9 cellular contexts compared by ENCODE assay signal in the genomic region with DNA sequence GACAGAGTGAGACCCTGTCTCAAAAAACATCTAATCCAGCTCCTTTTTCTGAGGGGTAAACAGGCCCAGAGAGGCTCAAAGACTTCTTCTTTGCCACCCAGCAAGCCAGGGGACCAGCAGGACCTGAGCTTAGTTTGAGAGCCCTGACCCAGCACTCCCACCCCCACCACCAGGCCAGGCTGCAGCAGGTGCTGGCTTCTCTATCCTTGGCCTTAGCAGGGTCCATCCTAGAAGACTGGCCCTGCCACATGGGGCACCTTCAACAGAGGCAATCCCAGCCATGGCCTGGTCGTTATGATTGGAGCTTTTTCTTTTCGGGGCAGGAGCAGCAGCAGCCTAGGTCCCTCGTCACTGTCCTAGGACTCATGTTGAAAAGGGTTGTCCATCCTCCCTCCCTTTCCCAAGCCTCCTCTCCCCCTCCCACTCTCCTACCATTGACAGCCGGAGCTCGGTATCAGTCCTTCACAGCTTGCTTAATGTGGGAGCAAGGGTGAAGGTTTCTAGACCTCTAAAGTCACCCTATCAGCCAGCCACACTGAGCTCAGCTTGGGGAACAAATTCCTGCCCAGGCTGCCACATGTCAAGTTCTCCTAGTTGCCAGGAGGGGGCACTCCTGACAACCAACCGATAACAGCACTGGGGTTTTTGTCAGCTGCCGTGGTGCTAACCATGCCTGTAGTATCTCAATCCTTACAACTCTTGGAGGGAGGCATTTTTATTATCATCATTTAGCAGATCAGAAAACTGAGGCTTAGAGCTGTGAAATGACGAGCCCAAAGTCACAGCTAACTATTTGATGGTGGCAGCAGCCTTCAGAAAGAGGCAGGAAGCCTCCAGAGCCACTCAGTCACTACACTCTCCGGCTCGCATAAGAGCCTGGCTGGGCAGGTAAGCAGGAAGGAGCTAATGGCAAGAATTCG. TPM values are rescaled to one million over a fixed set of nuclear protein-coding genes. Genes with fewer than 3 reads are reported as not detected.
DNase-seq lines count a peak whose midpoint lies in the region; ATAC-seq and TF ChIP-seq lines count a peak whose summit lies in the region.
"Had no signal": no experiment of that assay in that cellular context is flagged by ENCODE, and none has a peak within 500 bp of the region (broad histone marks: within the 10 kb centered on the region; RNA-seq: fewer than 3 reads in every experiment).

No MANE protein-coding gene starts in this region.

- no peaks in the 10 kb centered on the region for H3K27me3 Mint-ChIP-seq in activated naive CD8-positive, alpha-beta T cell treated with anti-CD3 and anti-CD28 coated beads, Interleukin-2, amount 50 U/mL, for 24 hours

- 36 to 37% methylated on average over 11 of the region's 11 CpGs for WGBS in heart right ventricle, 2 donors

- no peaks in the 10 kb centered on the region for H4K20me1 ChIP-seq in KMS-11 (ENCODE audit: insufficient read depth)

- H3K27ac ChIP-seq in KMS-11 (no peak overlapping the region), heart right ventricle (peak overlapping the region in 1 of 10 donors; percentile 26)

- TF ChIP-seq CTCF in KMS-11 (conservative IDR thresholded peaks at IDR 0.05; ENCODE audit: low read depth, low read length) (peak; percentile 90), heart right ventricle (IDR thresholded peaks at IDR 0.05) (peak; percentile 51 to 77 (median 71))

- H3K27me3 ChIP-seq in KMS-11 (ENCODE audit: insufficient read depth, low read depth) (no peaks in the 10 kb centered on the region), heart right ventricle (no peaks in the 10 kb centered on the region)

- no peaks in the 10 kb centered on the region for H3K9me3 Mint-ChIP-seq in activated naive CD8-positive, alpha-beta T cell treated with anti-CD3 and anti-CD28 coated beads, Interleukin-2, amount 50 U/mL, for 24 hours

- H3K79me2 ChIP-seq in KMS-11 (ENCODE audit: insufficient read depth, low read depth), result no peaks in the 10 kb centered on the region

- intact Hi-C loops in heart right ventricle (cut with DNase I), result loop anchor here in 2 of 10 donors (10.0 kb wide), 2 partner anchors 103 to 113 kb away; partner anchors contain the start of genes CHAD (in 1 of the 2) and RSAD1 (in 1 of the 2)

- peaks cover 4% of the 10 kb centered on the region for H3K36me3 Mint-ChIP-seq in activated naive CD8-positive, alpha-beta T cell treated with anti-CD3 and anti-CD28 coated beads, Interleukin-2, amount 50 U/mL, for 24 hours (ENCODE audit: low read depth)

- H3K36me3 ChIP-seq in KMS-11 (ENCODE audit: insufficient read depth) (no peaks in the 10 kb centered on the region), heart right ventricle (peaks cover 0 to 69% (median 32%) of the 10 kb centered on the region in 9 donors)

- no peak overlapping the region; the same call in 1 of the 2 replicates for H3K4me2 ChIP-seq in KMS-11

- H3K27ac Mint-ChIP-seq in activated naive CD8-positive, alpha-beta T cell treated with anti-CD3 and anti-CD28 coated beads, Interleukin-2, amount 50 U/mL, for 24 hours, result peak overlapping the region; percentile 65

- H3K4me3 Mint-ChIP-seq in activated naive CD8-positive, alpha-beta T cell treated with anti-CD3 and anti-CD28 coated beads, Interleukin-2, amount 50 U/mL, for 24 hours, result no peak overlapping the region

- no peaks in the 10 kb centered on the region for H3K9me3 ChIP-seq in heart right ventricle

- no peak overlapping the region for H3K9ac ChIP-seq in KMS-11

- DNase-seq in NCI-H2081 (lab: John Stamatoyannopoulos, UW) (peak; percentile 58 to 70), NCI-H2081 treated with DMSO at 0.1 percent for 48 hours (lab: John Stamatoyannopoulos, UW) (no peak), heart right ventricle (peak in 1 of 2 donors; percentile 47), renal cortical epithelial cell (ENCODE audit: low read depth) (peak; percentile 61), amniotic stem cell (lab: John Stamatoyannopoulos, UW) (no peak)
- peak; percentile 52 for DNase-seq in activated naive CD8-positive, alpha-beta T cell treated with anti-CD3 and anti-CD28 coated beads, Interleukin-2, amount 50 U/mL, for 24 hours

- no peak overlapping the region for H3K4me3 ChIP-seq in KMS-11 (IDR thresholded peaks at IDR 0.05; ENCODE audit: insufficient read depth, low read depth, low read length)
- H3K4me3 ChIP-seq in heart right ventricle, result no peak overlapping the region
- H3K4me3 ChIP-seq: skin epidermis had no signal

- H2AFZ ChIP-seq in KMS-11 (ENCODE audit: low read depth), result no peak overlapping the region

- peaks cover 10% of the 10 kb centered on the region for H3K4me1 ChIP-seq in KMS-11 (ENCODE audit: low read depth, poor library complexity, severe bottlenecking)
- H3K4me1 ChIP-seq in heart right ventricle, result peaks cover 0 to 44% (median 10%) of the 10 kb centered on the region in 9 donors

- peak; percentile 71 for ATAC-seq in SK-N-SH treated with all-trans-retinoic acid at 6 μM for 48 hours
- peak; percentile 80 for ATAC-seq in activated naive CD8-positive, alpha-beta T cell treated with anti-CD3 and anti-CD28 coated beads, Interleukin-2, amount 50 U/mL, for 24 hours
- ATAC-seq in heart right ventricle, result peak in 6 of 8 donors; percentile 40 to 72 (median 60)

- peaks cover 7% of the 10 kb centered on the region for H3K4me1 Mint-ChIP-seq in activated naive CD8-positive, alpha-beta T cell treated with anti-CD3 and anti-CD28 coated beads, Interleukin-2, amount 50 U/mL, for 24 hours

TF ChIP-seq in SK-N-SH treated with all-trans-retinoic acid at 6 μM for 48 hours, 23 proteins besides CTCF, POLR2A, EP300 and RAD21:
- TF ChIP-seq ZFP3 (CRISPR knock-in tag; IDR thresholded peaks at IDR 0.05), result no peak
- TF ChIP-seq ZFP30 (CRISPR knock-in tag; IDR thresholded peaks at IDR 0.05), result no peak
- TF ChIP-seq, protein P1, sequence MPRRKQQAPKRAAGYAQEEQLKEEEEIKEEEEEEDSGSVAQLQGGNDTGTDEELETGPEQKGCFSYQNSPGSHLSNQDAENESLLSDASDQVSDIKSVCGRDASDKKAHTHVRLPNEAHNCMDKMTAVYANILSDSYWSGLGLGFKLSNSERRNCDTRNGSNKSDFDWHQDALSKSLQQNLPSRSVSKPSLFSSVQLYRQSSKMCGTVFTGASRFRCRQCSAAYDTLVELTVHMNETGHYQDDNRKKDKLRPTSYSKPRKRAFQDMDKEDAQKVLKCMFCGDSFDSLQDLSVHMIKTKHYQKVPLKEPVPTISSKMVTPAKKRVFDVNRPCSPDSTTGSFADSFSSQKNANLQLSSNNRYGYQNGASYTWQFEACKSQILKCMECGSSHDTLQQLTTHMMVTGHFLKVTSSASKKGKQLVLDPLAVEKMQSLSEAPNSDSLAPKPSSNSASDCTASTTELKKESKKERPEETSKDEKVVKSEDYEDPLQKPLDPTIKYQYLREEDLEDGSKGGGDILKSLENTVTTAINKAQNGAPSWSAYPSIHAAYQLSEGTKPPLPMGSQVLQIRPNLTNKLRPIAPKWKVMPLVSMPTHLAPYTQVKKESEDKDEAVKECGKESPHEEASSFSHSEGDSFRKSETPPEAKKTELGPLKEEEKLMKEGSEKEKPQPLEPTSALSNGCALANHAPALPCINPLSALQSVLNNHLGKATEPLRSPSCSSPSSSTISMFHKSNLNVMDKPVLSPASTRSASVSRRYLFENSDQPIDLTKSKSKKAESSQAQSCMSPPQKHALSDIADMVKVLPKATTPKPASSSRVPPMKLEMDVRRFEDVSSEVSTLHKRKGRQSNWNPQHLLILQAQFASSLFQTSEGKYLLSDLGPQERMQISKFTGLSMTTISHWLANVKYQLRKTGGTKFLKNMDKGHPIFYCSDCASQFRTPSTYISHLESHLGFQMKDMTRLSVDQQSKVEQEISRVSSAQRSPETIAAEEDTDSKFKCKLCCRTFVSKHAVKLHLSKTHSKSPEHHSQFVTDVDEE (CRISPR knock-in tag; IDR thresholded peaks at IDR 0.05), result no peak
- TF ChIP-seq, protein P2, sequence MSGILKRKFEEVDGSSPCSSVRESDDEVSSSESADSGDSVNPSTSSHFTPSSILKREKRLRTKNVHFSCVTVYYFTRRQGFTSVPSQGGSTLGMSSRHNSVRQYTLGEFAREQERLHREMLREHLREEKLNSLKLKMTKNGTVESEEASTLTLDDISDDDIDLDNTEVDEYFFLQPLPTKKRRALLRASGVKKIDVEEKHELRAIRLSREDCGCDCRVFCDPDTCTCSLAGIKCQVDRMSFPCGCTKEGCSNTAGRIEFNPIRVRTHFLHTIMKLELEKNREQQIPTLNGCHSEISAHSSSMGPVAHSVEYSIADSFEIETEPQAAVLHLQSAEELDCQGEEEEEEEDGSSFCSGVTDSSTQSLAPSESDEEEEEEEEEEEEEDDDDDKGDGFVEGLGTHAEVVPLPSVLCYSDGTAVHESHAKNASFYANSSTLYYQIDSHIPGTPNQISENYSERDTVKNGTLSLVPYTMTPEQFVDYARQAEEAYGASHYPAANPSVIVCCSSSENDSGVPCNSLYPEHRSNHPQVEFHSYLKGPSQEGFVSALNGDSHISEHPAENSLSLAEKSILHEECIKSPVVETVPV (CRISPR knock-in tag; IDR thresholded peaks at IDR 0.05), result 0 out of 2 replicates have a peak, but pooled peaks have one; percentile 18
- no peak for TF ChIP-seq TOX (CRISPR knock-in tag; IDR thresholded peaks at IDR 0.05; ENCODE audit: borderline replicate concordance)

RNA-seq across cellular contexts. Expression of gene MRPL27, which starts 11.2 kb away (rescaled TPM):
- total RNA-seq in heart right ventricle (10 to 100 TPM; 54.8 to 90.0 (median 63.0) TPM), renal cortical epithelial cell (41.8 and 69.3 TPM in 2 replicates)
- polyA plus RNA-seq in heart right ventricle, result 100 to 1,000 TPM; 241 to 253 TPM

RNA-seq across cellular contexts. Expression of gene EME1, which starts 11.2 kb away (rescaled TPM):
- total RNA-seq in heart right ventricle (1 to 10 TPM in 2 of 10 donors, under 1 TPM in 8; 0.25 to 1.8 (median 0.67) TPM), renal cortical epithelial cell (0.55 and 5.9 TPM in 2 replicates)
- polyA plus RNA-seq in heart right ventricle, result under 1 TPM; 0.20 to 0.51 TPM

RNA-seq across cellular contexts. Expression of gene XYLT2, which starts 15.9 kb away (rescaled TPM):
- 10 to 100 TPM; 11.2 to 17.1 (median 11.9) TPM for total RNA-seq in heart right ventricle
- 10 to 100 TPM in 1 of 2 donors, 1 to 10 TPM in 1; 8.1 to 14.6 TPM for polyA plus RNA-seq in heart right ventricle
- 42.3 and 61.5 TPM in 2 replicates for total RNA-seq in renal cortical epithelial cell

RNA-seq across cellular contexts. Expression of gene LRRC59, which starts 35.5 kb away (rescaled TPM):
- 10 to 100 TPM; 19.2 to 48.3 (median 24.7) TPM for total RNA-seq in heart right ventricle
- 10 to 100 TPM; 11.4 to 83.1 TPM for polyA plus RNA-seq in heart right ventricle
- 141 and 219 TPM in 2 replicates for total RNA-seq in renal cortical epithelial cell

Comparison
In these comparisons a context has a peak if more than half of its experiments do, and no peak if none do; other contexts are left out.
1. DNase-seq: peak in NCI-H2081 (2 of 2), activated naive CD8-positive, alpha-beta T cell treated with anti-CD3 and anti-CD28 coated beads, Interleukin-2, amount 50 U/mL, for 24 hours (single experiment) and renal cortical epithelial cell (single experiment); none in NCI-H2081 treated with DMSO at 0.1 percent for 48 hours (single experiment) and amniotic stem cell (single experiment).
2. Peak in every context shown above with its lines, with median percentiles within 50 percentile points of each other: ATAC-seq.